In genomic region chrX:48474581-48474980, GRCh38 we compare ENCODE assay signal across 11 cellular contexts. TPM values are rescaled to one million over a fixed set of nuclear protein-coding genes. Genes with fewer than 3 reads are reported as not detected.
DNase-seq lines count a peak whose midpoint lies in the region; ATAC-seq and TF ChIP-seq lines count a peak whose summit lies in the region.
"Had no signal": no experiment of that assay in that cellular context is flagged by ENCODE, and none has a peak within 500 bp of the region (broad histone marks: within the 10 kb centered on the region; RNA-seq: fewer than 3 reads in every experiment).

No MANE protein-coding gene starts in this region.

- peaks cover 44% of the 10 kb centered on the region for H3K79me2 ChIP-seq in DOHH2 (ENCODE audit: control insufficient read depth, low read length)

- H3K4me2 ChIP-seq in DOHH2 (ENCODE audit: low read length) = peak overlapping the region; percentile 80

- H3K4me1 ChIP-seq in DOHH2 (ENCODE audit: control insufficient read depth, low read length) (peaks cover 19% of the 10 kb centered on the region), endodermal cell (ENCODE audit: control insufficient read depth, insufficient read depth, low read length) (peaks cover 8% of the 10 kb centered on the region)
- H3K4me1 ChIP-seq in naive thymus-derived CD4-positive, alpha-beta T cell (ENCODE audit: control insufficient read depth in 2 of 2, insufficient read depth in 2 of 2, low read length in 2 of 2) = peaks cover 8 to 10% of the 10 kb centered on the region in 2 donors

- ATAC-seq in naive thymus-derived CD4-positive, alpha-beta T cell = no peak
- no peak for ATAC-seq in HG02884 (IDR thresholded peaks at IDR 0.05; ENCODE audit: unreplicated experiment)

- H3K9ac ChIP-seq in endodermal cell (ENCODE audit: extremely low read depth, low read length, poor library complexity, severe bottlenecking) = no peak overlapping the region

- POLR2A ChIA-PET in RWPE1 (lab: Yijun Ruan, JAX; ENCODE audit: low non-redundant PET) = interaction anchor here (0.5 kb wide), 1 partner anchor 55 kb away, joined by 5 read pairs; no protein-coding TSS in a partner anchor
- POLR2A ChIA-PET in naive thymus-derived CD4-positive, alpha-beta T cell (lab: Charles Lee) = interaction anchor here (1.0 to 1.4 kb wide), 3 partner anchors 47 to 393 kb away, joined by 3 read pairs; partner anchors contain the start of genes EBP and RBM3

- H3F3A ChIP-seq in DOHH2 (ENCODE audit: control insufficient read depth, insufficient read depth) = no peaks in the 10 kb centered on the region

- no peak for TF ChIP-seq CTCF in 22Rv1 (IDR thresholded peaks at IDR 0.05)
- TF ChIP-seq CTCF in DOHH2 (IDR thresholded peaks at IDR 0.05; ENCODE audit: low read depth, low read length, poor library complexity, severe bottlenecking) = no peak
- no peak for TF ChIP-seq CTCF in RWPE1 (conservative IDR thresholded peaks at IDR 0.05; ENCODE audit: low read depth)
- TF ChIP-seq CTCF in endodermal cell (conservative IDR thresholded peaks at IDR 0.05) = no peak

- H3K4me3 ChIP-seq in DOHH2 (ENCODE audit: low read length) = peak overlapping the region; percentile 92
- peak overlapping the region; percentile 92 for H3K4me3 ChIP-seq in endodermal cell (ENCODE audit: low read length)
- H3K4me3 ChIP-seq in naive thymus-derived CD4-positive, alpha-beta T cell (ENCODE audit: low read length) = no peak overlapping the region

- 79 to 92% methylated on average over 2 to 6 of the region's 6 CpGs for WGBS in endodermal cell (ENCODE audit: insufficient coverage in 1 of 2, insufficient read length in 1 of 2), 2 experiments

- intact Hi-C loops in naive thymus-derived CD4-positive, alpha-beta T cell (cut with micrococcal nuclease) = loop anchor here (2.0 to 10.0 kb wide), 5 partner anchors 210 to 1640 kb away; partner anchors contain the start of genes PPP1R3F (in 1 of the 2), RP2 (in 1 of the 2), SUV39H1 (in 1 of the 2) and WAS (in 1 of the 2)

- H3K36me3 ChIP-seq in DOHH2 (ENCODE audit: control insufficient read depth, low read length) (peaks cover 10% of the 10 kb centered on the region), endodermal cell (ENCODE audit: control insufficient read depth, insufficient read depth, low read length) (peaks cover 6% of the 10 kb centered on the region)
- peaks cover 0 to 6% (median 0%) of the 10 kb centered on the region in 3 experiments for H3K36me3 ChIP-seq in naive thymus-derived CD4-positive, alpha-beta T cell (ENCODE audit: control insufficient read depth in 2 of 3, insufficient read depth in 3 of 3, low read length in 3 of 3)

- H3K4me3 Mint-ChIP-seq in endodermal cell = peak overlapping the region; percentile 69
- H3K4me3 Mint-ChIP-seq in naive thymus-derived CD4-positive, alpha-beta T cell = peak overlapping the region in 4 of 10 donors; percentile 58 to 93 (median 88)
- H3K4me3 Mint-ChIP-seq: CD14-positive monocyte had no signal

- H3K9me3 ChIP-seq in DOHH2 (ENCODE audit: control insufficient read depth, insufficient read depth, low read length) (no peaks in the 10 kb centered on the region), endodermal cell (ENCODE audit: control insufficient read depth, low read length) (no peaks in the 10 kb centered on the region)
- H3K9me3 ChIP-seq in naive thymus-derived CD4-positive, alpha-beta T cell (ENCODE audit: control insufficient read depth in 2 of 3, low read length in 3 of 3) = no peaks in the 10 kb centered on the region

- H3K9me3 Mint-ChIP-seq in endodermal cell = peaks cover 83% of the 10 kb centered on the region
- H3K9me3 Mint-ChIP-seq in naive thymus-derived CD4-positive, alpha-beta T cell = no peaks in the 10 kb centered on the region

- no peak overlapping the region for H3K27ac Mint-ChIP-seq in endodermal cell
- H3K27ac Mint-ChIP-seq in naive thymus-derived CD4-positive, alpha-beta T cell = peak overlapping the region in 3 of 9 donors; percentile 18 to 88 (median 74)

- H3K27ac ChIP-seq in 22Rv1 (peak overlapping the region; percentile 81), DOHH2 (ENCODE audit: low read depth, low read length) (no peak overlapping the region), RWPE1 (peak overlapping the region; percentile 78), endodermal cell (ENCODE audit: low read depth, low read length) (no peak overlapping the region)
- H3K27ac ChIP-seq in naive thymus-derived CD4-positive, alpha-beta T cell (ENCODE audit: low read depth, low read length) = no peak overlapping the region

- CTCF ChIA-PET in RWPE1 (lab: Yijun Ruan, JAX) = interaction anchor here (0.6 to 1.1 kb wide), 4 partner anchors 24 to 57 kb away, joined by 3 to 5 read pairs (median 3); no protein-coding TSS in a partner anchor
- CTCF ChIA-PET in naive thymus-derived CD4-positive, alpha-beta T cell (lab: Charles Lee) = interaction anchor here (0.5 to 0.8 kb wide), 3 partner anchors 65 to 1279 kb away, joined by 3 read pairs; no protein-coding TSS in a partner anchor

- peaks cover 18% of the 10 kb centered on the region for H3K36me3 Mint-ChIP-seq in endodermal cell (ENCODE audit: low read depth)
- H3K36me3 Mint-ChIP-seq in naive thymus-derived CD4-positive, alpha-beta T cell = peaks cover 0 to 9% (median 4%) of the 10 kb centered on the region in 5 donors

- DNase-seq in RWPE1 (ENCODE audit: low spot score) = no peak
- DNase-seq in endodermal cell = no peak
- no peak for DNase-seq in NCI-H1417 (lab: John Stamatoyannopoulos, UW)
- no peak for DNase-seq in naive thymus-derived CD4-positive, alpha-beta T cell
- DNase-seq in superior temporal gyrus (ENCODE audit: extremely low spot score) = no peak
- DNase-seq: NCI-H187 treated with DMSO at 0.1 percent for 48 hours; NK-92 treated with Interleukin-12 subunit alpha and Interleukin-12 subunit beta, amount 100 ng/mL, for 24 hours had no signal

- H4K20me1 ChIP-seq in DOHH2 (ENCODE audit: control insufficient read depth, insufficient read depth, low read depth, low read length) = 0 out of 2 replicates have a peak, but pooled peaks cover 4% of the 10 kb centered on the region

- no peaks in the 10 kb centered on the region for H3K27me3 Mint-ChIP-seq in endodermal cell (ENCODE audit: insufficient read depth)
- H3K27me3 Mint-ChIP-seq in naive thymus-derived CD4-positive, alpha-beta T cell = no peaks in the 10 kb centered on the region

- no peaks in the 10 kb centered on the region for H3K27me3 ChIP-seq in DOHH2 (ENCODE audit: control insufficient read depth, low read length)
- no peaks in the 10 kb centered on the region for H3K27me3 ChIP-seq in endodermal cell (ENCODE audit: control insufficient read depth, insufficient read depth, low read length, poor library complexity, severe bottlenecking)
- no peaks in the 10 kb centered on the region for H3K27me3 ChIP-seq in naive thymus-derived CD4-positive, alpha-beta T cell (ENCODE audit: control insufficient read depth in 2 of 2, insufficient read depth in 2 of 2, low read length in 2 of 2)

- H3K9me2 ChIP-seq in DOHH2 (replicated peaks; ENCODE audit: control insufficient read depth, low read length) = no peaks in the 10 kb centered on the region

- H3K4me1 Mint-ChIP-seq in endodermal cell = peaks cover 26% of the 10 kb centered on the region
- H3K4me1 Mint-ChIP-seq in naive thymus-derived CD4-positive, alpha-beta T cell = peaks cover 22 to 39% (median 25%) of the 10 kb centered on the region in 7 donors

RNA-seq across cellular contexts. Expression of gene FTSJ1, which starts 1.4 kb away (rescaled TPM):
- total RNA-seq in endodermal cell = 10 to 100 TPM; 47.3 to 54.3 TPM
- polyA plus RNA-seq in endodermal cell (2013, experiment 1 of 2) = 46.1 TPM
- polyA plus RNA-seq in endodermal cell (2013, experiment 2 of 2) = 43.6 TPM
- total RNA-seq in naive thymus-derived CD4-positive, alpha-beta T cell = 10 to 100 TPM; 48.6 to 62.5 (median 59.5) TPM
- 10 to 100 TPM; 56.4 to 74.0 TPM for polyA plus RNA-seq in naive thymus-derived CD4-positive, alpha-beta T cell

RNA-seq across cellular contexts. Expression of gene SLC38A5, which starts 4.5 kb away (rescaled TPM):
- total RNA-seq in endodermal cell = 10 to 100 TPM; 22.4 to 40.7 TPM
- 23.3 TPM for polyA plus RNA-seq in endodermal cell (2013, experiment 1 of 2)
- 26.2 TPM for polyA plus RNA-seq in endodermal cell (2013, experiment 2 of 2)
- 10 to 100 TPM; 10.2 to 75.5 (median 17.3) TPM for total RNA-seq in naive thymus-derived CD4-positive, alpha-beta T cell
- polyA plus RNA-seq in naive thymus-derived CD4-positive, alpha-beta T cell = 1 to 10 TPM; 9.4 to 9.7 TPM

RNA-seq across cellular contexts. Expression of gene PORCN, which starts 34.2 kb away (rescaled TPM):
- 10 to 100 TPM; 51.1 to 54.4 TPM for total RNA-seq in endodermal cell
- polyA plus RNA-seq in endodermal cell (2013, experiment 1 of 2) = 40.1 TPM
- 45.9 TPM for polyA plus RNA-seq in endodermal cell (2013, experiment 2 of 2)
- 10 to 100 TPM; 13.1 to 19.0 (median 16.8) TPM for total RNA-seq in naive thymus-derived CD4-positive, alpha-beta T cell
- 10 to 100 TPM; 10.0 to 11.5 TPM for polyA plus RNA-seq in naive thymus-derived CD4-positive, alpha-beta T cell

RNA-seq across cellular contexts. Expression of gene EBP, which starts 47.0 kb away (rescaled TPM):
- total RNA-seq in endodermal cell = 100 to 1,000 TPM; 105 to 119 TPM
- 155 TPM for polyA plus RNA-seq in endodermal cell (2013, experiment 1 of 2)
- 164 TPM for polyA plus RNA-seq in endodermal cell (2013, experiment 2 of 2)
- total RNA-seq in naive thymus-derived CD4-positive, alpha-beta T cell = 100 to 1,000 TPM in 1 of 5 experiments, 10 to 100 TPM in 4; 33.3 to 188 (median 35.3) TPM
- 10 to 100 TPM; 72.4 to 80.6 TPM for polyA plus RNA-seq in naive thymus-derived CD4-positive, alpha-beta T cell

Comparison
In these comparisons a context has a peak if more than half of its experiments do, and no peak if none do; other contexts are left out.
1. H3K27ac ChIP-seq: peak in 22Rv1 (single experiment) and RWPE1 (single experiment); none in DOHH2 (single experiment), endodermal cell (single experiment) and naive thymus-derived CD4-positive, alpha-beta T cell (single experiment).